In the genomic region with DNA sequence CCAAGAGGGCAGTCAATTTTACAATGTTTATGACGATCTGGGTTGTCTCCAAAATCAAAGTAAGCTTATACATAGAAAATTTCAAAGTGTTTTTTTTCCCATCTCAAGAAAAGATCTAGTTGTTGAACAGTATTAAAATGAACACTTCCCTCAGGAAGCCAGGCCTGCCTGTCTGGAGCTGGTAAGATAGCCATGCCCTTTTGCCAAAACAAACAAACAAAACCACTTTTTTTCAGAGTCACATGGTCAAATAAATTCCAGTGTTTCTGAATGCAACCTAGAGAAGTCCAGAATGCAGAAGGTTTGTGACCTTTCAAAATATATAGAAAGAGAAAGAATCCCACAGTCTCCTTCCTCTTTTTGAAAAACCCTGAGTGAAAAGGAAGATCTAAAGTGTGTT, we compare ENCODE assay signal across 17 cellular contexts.
A peak's percentile ranks its signal among the peaks of the same experiment; 100 is the strongest.
DNase-seq lines count a peak whose midpoint lies in the region; ATAC-seq and TF ChIP-seq lines count a peak whose summit lies in the region.
"Had no signal": no experiment of that assay in that cellular context is flagged by ENCODE, and none has a peak within 500 bp of the region (broad histone marks: within the 10 kb centered on the region; RNA-seq: fewer than 3 reads in every experiment).

No MANE protein-coding gene starts in this region.

- CTCF ChIA-PET in naive thymus-derived CD4-positive, alpha-beta T cell (lab: Charles Lee), result no interaction called here

- H3K36me3 Mint-ChIP-seq in naive thymus-derived CD4-positive, alpha-beta T cell, result no peaks in the 10 kb centered on the region
- H3K36me3 Mint-ChIP-seq: CD8-positive, alpha-beta T cell; IgD-negative memory B cell had no signal

- H4K20me1 ChIP-seq in GM23248 (ENCODE audit: insufficient read depth), result no peaks in the 10 kb centered on the region

- H3K27me3 Mint-ChIP-seq in naive thymus-derived CD4-positive, alpha-beta T cell, result no peaks in the 10 kb centered on the region
- H3K27me3 Mint-ChIP-seq: IgD-negative memory B cell had no signal

- in situ Hi-C loops in GM23248 (cut with MboI), result no loop called here

- H3K4me3 ChIP-seq in ACC112 (ENCODE audit: low read depth, low read length), result no peak overlapping the region
- 0 out of 2 replicates have a peak overlapping the region, but pooled peaks have one; percentile 18 for H3K4me3 ChIP-seq in GM23248
- H3K4me3 ChIP-seq in RWPE2 (ENCODE audit: severe bottlenecking), result no peak overlapping the region
- H3K4me3 ChIP-seq in effector memory CD4-positive, alpha-beta T cell (ENCODE audit: insufficient read depth, low read depth, low read length, poor library complexity, severe bottlenecking), result no peak overlapping the region
- no peak overlapping the region for H3K4me3 ChIP-seq in naive thymus-derived CD4-positive, alpha-beta T cell (ENCODE audit: low read length)
- H3K4me3 ChIP-seq: GM23338 had no signal

- no peak overlapping the region for H2AFZ ChIP-seq in ACC112 (ENCODE audit: low read length, unreplicated experiment)
- H2AFZ ChIP-seq in GM23248, result no peak overlapping the region
- H2AFZ ChIP-seq: GM23338 had no signal

- ATAC-seq in RWPE2 (ENCODE audit: low read depth), result peak; percentile 30; the same call in 1 of the 3 replicates
- ATAC-seq in naive thymus-derived CD4-positive, alpha-beta T cell, result no peak
- ATAC-seq: CD8-positive, alpha-beta T cell; GM23338 had no signal

- H3K9me3 ChIP-seq in GM23248 (ENCODE audit: low read depth) (no peaks in the 10 kb centered on the region), RWPE2 (ENCODE audit: severe bottlenecking) (no peaks in the 10 kb centered on the region)
- H3K9me3 ChIP-seq in effector memory CD4-positive, alpha-beta T cell (ENCODE audit: control insufficient read depth, low read length), result no peaks in the 10 kb centered on the region
- H3K9me3 ChIP-seq in naive thymus-derived CD4-positive, alpha-beta T cell (ENCODE audit: control insufficient read depth in 2 of 3, low read length in 3 of 3), result no peaks in the 10 kb centered on the region
- H3K9me3 ChIP-seq: BE2C had no signal

- POLR2A ChIA-PET in naive thymus-derived CD4-positive, alpha-beta T cell (lab: Charles Lee), result no interaction called here

- no peaks in the 10 kb centered on the region for H3K9me2 ChIP-seq in GM23248 (ENCODE audit: insufficient read depth)

- H3K4me1 Mint-ChIP-seq in naive thymus-derived CD4-positive, alpha-beta T cell, result no peaks in the 10 kb centered on the region
- H3K4me1 Mint-ChIP-seq: GM23338, IgD-negative memory B cell had no signal

- H3K4me2 ChIP-seq in GM23248 (ENCODE audit: unreplicated experiment), result no peak overlapping the region
- H3K4me2 ChIP-seq: GM23338 had no signal

- H3K27me3 ChIP-seq in ACC112 (ENCODE audit: insufficient read depth, low read length), result no peaks in the 10 kb centered on the region
- H3K27me3 ChIP-seq in GM23248 (replicated peaks; ENCODE audit: insufficient read depth), result no peaks in the 10 kb centered on the region
- H3K27me3 ChIP-seq in RWPE2 (ENCODE audit: insufficient read depth, poor library complexity, severe bottlenecking), result no peaks in the 10 kb centered on the region
- no peaks in the 10 kb centered on the region for H3K27me3 ChIP-seq in effector memory CD4-positive, alpha-beta T cell (replicated peaks; ENCODE audit: control insufficient read depth, insufficient read depth, low read length, poor library complexity, severe bottlenecking)
- no peaks in the 10 kb centered on the region for H3K27me3 ChIP-seq in naive thymus-derived CD4-positive, alpha-beta T cell (ENCODE audit: control insufficient read depth in 2 of 2, insufficient read depth in 2 of 2, low read length in 2 of 2)
- H3K27me3 ChIP-seq: BE2C had no signal

- H3K9me3 Mint-ChIP-seq in naive thymus-derived CD4-positive, alpha-beta T cell, result no peaks in the 10 kb centered on the region
- H3K9me3 Mint-ChIP-seq: CD8-positive, alpha-beta T cell; IgD-negative memory B cell had no signal

- no peak overlapping the region for H3K27ac Mint-ChIP-seq in naive thymus-derived CD4-positive, alpha-beta T cell
- H3K27ac Mint-ChIP-seq: CD8-positive, alpha-beta T cell; GM23338; IgD-negative memory B cell had no signal

- H3F3A ChIP-seq in GM23248 (ENCODE audit: insufficient read depth), result peaks cover 47% of the 10 kb centered on the region

- H3K27ac ChIP-seq in ACC112 (ENCODE audit: low read depth, low read length) (peak overlapping the region; percentile 97), GM23248 (peak overlapping the region; percentile 37; the same call in 1 of the 2 replicates), RWPE2 (ENCODE audit: poor library complexity, severe bottlenecking) (peak overlapping the region; percentile 76)
- no peak overlapping the region for H3K27ac ChIP-seq in effector memory CD4-positive, alpha-beta T cell (ENCODE audit: insufficient read depth, low read length, poor library complexity, severe bottlenecking)
- H3K27ac ChIP-seq in naive thymus-derived CD4-positive, alpha-beta T cell (ENCODE audit: low read depth, low read length), result no peak overlapping the region
- H3K27ac ChIP-seq: C4-2B had no signal

- WGBS in GM23248 (ENCODE audit: low coverage in 1 of 2, low lambda C conversion rate in 2 of 2, missing lambda C conversion rate in 2 of 2), 2 experiments, result 0 to 7% methylated on average over 1 of the region's 1 CpG

- H3K4me1 ChIP-seq in ACC112 (ENCODE audit: control insufficient read depth, insufficient read depth, low read length, unreplicated experiment), result peaks cover 16% of the 10 kb centered on the region
- H3K4me1 ChIP-seq in GM23248 (ENCODE audit: insufficient read depth), result peaks cover 54% of the 10 kb centered on the region
- H3K4me1 ChIP-seq in RWPE2 (ENCODE audit: insufficient read depth, poor library complexity, severe bottlenecking), result peaks cover 17% of the 10 kb centered on the region
- no peaks in the 10 kb centered on the region for H3K4me1 ChIP-seq in effector memory CD4-positive, alpha-beta T cell (ENCODE audit: control insufficient read depth, insufficient read depth, low read length, poor library complexity, severe bottlenecking)
- no peaks in the 10 kb centered on the region for H3K4me1 ChIP-seq in naive thymus-derived CD4-positive, alpha-beta T cell (ENCODE audit: control insufficient read depth in 2 of 2, insufficient read depth in 2 of 2, low read length in 2 of 2)
- H3K4me1 ChIP-seq: BE2C had no signal

- intact Hi-C loops in naive thymus-derived CD4-positive, alpha-beta T cell (cut with micrococcal nuclease), result no loop called here

- no peak overlapping the region for H3K4me3 Mint-ChIP-seq in naive thymus-derived CD4-positive, alpha-beta T cell
- H3K4me3 Mint-ChIP-seq: CD8-positive, alpha-beta T cell; GM23338; IgD-negative memory B cell had no signal

- H3K36me3 ChIP-seq in ACC112 (ENCODE audit: insufficient read depth, low read length) (no peaks in the 10 kb centered on the region), GM23248 (ENCODE audit: low read depth) (no peaks in the 10 kb centered on the region), RWPE2 (ENCODE audit: low read depth) (no peaks in the 10 kb centered on the region)
- no peaks in the 10 kb centered on the region for H3K36me3 ChIP-seq in effector memory CD4-positive, alpha-beta T cell (ENCODE audit: control insufficient read depth, insufficient read depth, low read length)
- no peaks in the 10 kb centered on the region for H3K36me3 ChIP-seq in naive thymus-derived CD4-positive, alpha-beta T cell (ENCODE audit: control insufficient read depth in 2 of 3, insufficient read depth in 3 of 3, low read length in 3 of 3)
- H3K36me3 ChIP-seq: BE2C had no signal

- no peak overlapping the region for H3K9ac ChIP-seq in GM23248

- TF ChIP-seq CTCF in RWPE2 (IDR thresholded peaks at IDR 0.05; ENCODE audit: poor library complexity, severe bottlenecking), result no peak

- DNase-seq in GM23248 (no peak), RWPE2 (ENCODE audit: low spot score) (no peak), glomerular visceral epithelial cell (ENCODE audit: extremely low spot score) (peak; percentile 6), NCI-H2196 (lab: John Stamatoyannopoulos, UW; ENCODE audit: unreplicated experiment) (no peak), NCI-H774 (lab: John Stamatoyannopoulos, UW) (no peak)
- no peak for DNase-seq in effector memory CD4-positive, alpha-beta T cell
- no peak for DNase-seq in naive thymus-derived CD4-positive, alpha-beta T cell
- DNase-seq: 8988T; BE2C; CD8-positive, alpha-beta T cell; COR-L47; DMS53; H7 had no signal

- H3K79me2 ChIP-seq in ACC112 (ENCODE audit: control insufficient read depth, insufficient read depth, low read length, unreplicated experiment), result no peaks in the 10 kb centered on the region
- H3K79me2 ChIP-seq in GM23248 (ENCODE audit: insufficient read depth), result no peaks in the 10 kb centered on the region

Comparison
In these comparisons a context has a peak if more than half of its experiments do, and no peak if none do; other contexts are left out.
1. H3K27ac ChIP-seq: peak in ACC112 (single experiment), GM23248 (single experiment) and RWPE2 (single experiment); none in effector memory CD4-positive, alpha-beta T cell (single experiment) and naive thymus-derived CD4-positive, alpha-beta T cell (single experiment).